8 cellular contexts compared by ENCODE assay signal in genomic region chr16:1972490-1972877, GRCh38.
DNase-seq lines count a peak whose midpoint lies in the region; TF ChIP-seq lines count a peak whose summit lies in the region.

No MANE protein-coding gene starts in this region.

- H3K9me3 ChIP-seq in HEK293 (ENCODE audit: control insufficient read depth, insufficient read depth, low read depth, low read length) (no peaks in the 10 kb centered on the region), stomach smooth muscle (ENCODE audit: control insufficient read depth in 2 of 2, low read length in 2 of 2) (no peaks in the 10 kb centered on the region)

- H3K4me1 ChIP-seq in HEK293 (ENCODE audit: control insufficient read depth, insufficient read depth, low read length) (no peaks in the 10 kb centered on the region), stomach smooth muscle (ENCODE audit: control insufficient read depth, insufficient read depth, low read length) (peaks cover 20% of the 10 kb centered on the region)

- no peak for TF ChIP-seq CTCF in HEK293 (tag by site-specific recombination; IDR thresholded peaks at IDR 0.05)

- peaks cover 10 to 18% of the 10 kb centered on the region in 2 donors for H3K27me3 ChIP-seq in stomach smooth muscle (ENCODE audit: control insufficient read depth in 1 of 2, insufficient read depth in 2 of 2, low read length in 2 of 2)

- peaks cover 0 to 35% of the 10 kb centered on the region in 2 experiments; a peak in 1 of 3 replicates for H3K36me3 ChIP-seq in HEK293 (ENCODE audit: control insufficient read depth in 2 of 2, insufficient read depth in 1 of 2, low read length in 2 of 2)
- peaks cover 30 to 32% of the 10 kb centered on the region in 2 donors for H3K36me3 ChIP-seq in stomach smooth muscle (ENCODE audit: control insufficient read depth in 2 of 2, insufficient read depth in 2 of 2, low read length in 2 of 2)

- H3K27me3 Mint-ChIP-seq in activated naive CD4-positive, alpha-beta T cell treated with anti-CD3 and anti-CD28 coated beads, Interleukin-2, amount 50 U/mL, for 24 hours = no peaks in the 10 kb centered on the region

- H3K27ac Mint-ChIP-seq in activated naive CD4-positive, alpha-beta T cell treated with anti-CD3 and anti-CD28 coated beads, Interleukin-2, amount 50 U/mL, for 24 hours = no peak overlapping the region

- no peaks in the 10 kb centered on the region for H3K9me3 Mint-ChIP-seq in activated naive CD4-positive, alpha-beta T cell treated with anti-CD3 and anti-CD28 coated beads, Interleukin-2, amount 50 U/mL, for 24 hours

- H3K36me3 Mint-ChIP-seq in activated naive CD4-positive, alpha-beta T cell treated with anti-CD3 and anti-CD28 coated beads, Interleukin-2, amount 50 U/mL, for 24 hours = peaks cover 8% of the 10 kb centered on the region

- peak overlapping the region; percentile 97 for H3K4me3 ChIP-seq in HEK293 (ENCODE audit: low read depth, low read length)
- peak overlapping the region; percentile 57 to 89 for H3K4me3 ChIP-seq in stomach smooth muscle (ENCODE audit: low read length in 2 of 2)

- CTCF ChIA-PET in HEK293 (lab: Yijun Ruan, JAX) = interaction anchor here (1.2 kb wide), 1 partner anchor 12 kb away, joined by 4 read pairs; no protein-coding TSS in a partner anchor

- POLR2A ChIA-PET in HEK293 (lab: Yijun Ruan, JAX) = interaction anchor here (1.2 to 1.8 kb wide), 5 partner anchors 9 to 190 kb away, joined by 3 to 17 read pairs (median 9); partner anchors contain the start of genes GFER, NUBP2 and SPSB3

- H3K4me3 Mint-ChIP-seq in activated naive CD4-positive, alpha-beta T cell treated with anti-CD3 and anti-CD28 coated beads, Interleukin-2, amount 50 U/mL, for 24 hours = peak overlapping the region; percentile 98

- in situ Hi-C loops in ACHN (cut with HindIII; ENCODE audit: low pct_ligation_motif_present, low pct_unique_long_range_greater_than_20kb, low sequenced_read_pairs) = no loop called here

- peaks cover 20% of the 10 kb centered on the region for H3K4me1 Mint-ChIP-seq in activated naive CD4-positive, alpha-beta T cell treated with anti-CD3 and anti-CD28 coated beads, Interleukin-2, amount 50 U/mL, for 24 hours

- DNase-seq in ACHN (peak; percentile 55), iris pigment epithelial cell (ENCODE audit: low read depth) (peak; percentile 45), T-helper 9 cell (no peak), GOT3 (lab: John Stamatoyannopoulos, UW) (no peak)
- no peak for DNase-seq in central memory CD4-positive, alpha-beta T cell

- H3K27ac ChIP-seq in HEK293 (ENCODE audit: extremely low read depth, low read depth, low read length) (peak overlapping the region; percentile 88; the same call in 1 of the 2 replicates), stomach smooth muscle (ENCODE audit: low read length) (no peak overlapping the region)

- H3K9ac ChIP-seq in stomach smooth muscle (ENCODE audit: low read length in 2 of 2) = peak overlapping the region; percentile 60 to 84

TF ChIP-seq in HEK293, 187 proteins besides CTCF, POLR2A, EP300 and RAD21:
- TF ChIP-seq ZNF266 (tag by site-specific recombination; IDR thresholded peaks at IDR 0.05; ENCODE audit: low read depth) (no peak), ZNF48 (tag by site-specific recombination; IDR thresholded peaks at IDR 0.05) (no peak), ZBTB49 (tag by site-specific recombination; IDR thresholded peaks at IDR 0.05; ENCODE audit: low read depth) (no peak), ZNF510 (tag by site-specific recombination; IDR thresholded peaks at IDR 0.05; ENCODE audit: insufficient replicate concordance) (no peak), ZNF792 (tag by site-specific recombination; IDR thresholded peaks at IDR 0.05) (no peak), ZNF391 (tag by site-specific recombination; IDR thresholded peaks at IDR 0.05; ENCODE audit: borderline replicate concordance, low read depth) (no peak), SP2 (tag by site-specific recombination; IDR thresholded peaks at IDR 0.05) (peak; percentile 20), ZNF341 (tag by site-specific recombination; IDR thresholded peaks at IDR 0.05; ENCODE audit: low read depth) (peak; percentile 81), ZNF704 (tag by site-specific recombination; IDR thresholded peaks at IDR 0.05) (no peak), ZNF76 (tag by site-specific recombination; IDR thresholded peaks at IDR 0.05; ENCODE audit: borderline replicate concordance, low read depth) (peak; percentile 82), ZSCAN30 (tag by site-specific recombination; IDR thresholded peaks at IDR 0.05) (no peak), ZNF157 (tag by site-specific recombination; IDR thresholded peaks at IDR 0.05) (no peak), REST (tag by site-specific recombination; IDR thresholded peaks at IDR 0.05) (no peak)
TF ChIP-seq in HEK293: peak in this region for 3.

Comparison
In these comparisons a context has a peak if more than half of its experiments do, and no peak if none do; other contexts are left out.
1. DNase-seq: peak in ACHN (single experiment) and iris pigment epithelial cell (single experiment); none in central memory CD4-positive, alpha-beta T cell (single experiment), T-helper 9 cell (single experiment) and GOT3 (single experiment).